9 cellular contexts compared by ENCODE assay signal in genomic region chr14:68211421-68211820, GRCh38.
DNase-seq lines count a peak whose midpoint lies in the region; ATAC-seq, FAIRE-seq and TF ChIP-seq lines count a peak whose summit lies in the region.
"Had no signal": no experiment of that assay in that cellular context is flagged by ENCODE, and none has a peak within 500 bp of the region (broad histone marks: within the 10 kb centered on the region; RNA-seq: fewer than 3 reads in every experiment).

No MANE protein-coding gene starts in this region.

- no peaks in the 10 kb centered on the region; the same call in 1 of the 2 replicates for H3K79me2 ChIP-seq in GM12878 (ENCODE audit: control insufficient read depth, insufficient read depth, low read length)

- H3K4me2 ChIP-seq in GM12878 (ENCODE audit: control insufficient read depth, insufficient read depth): peak overlapping the region; percentile 65

- TF ChIP-seq CTCF in GM12878 (IDR thresholded peaks at IDR 0.05 in 2 of 3, conservative IDR thresholded peaks at IDR 0.05 in 1 of 3; ENCODE audit: control insufficient read depth in 2 of 3, extremely low read depth in 1 of 3, insufficient read depth in 1 of 3, low read depth in 3 of 3, low read length in 3 of 3): no peak
- TF ChIP-seq CTCF in vagina (IDR thresholded peaks at IDR 0.05): no peak
- TF ChIP-seq CTCF in GM13976 (IDR thresholded peaks at IDR 0.05; ENCODE audit: borderline replicate concordance, control extremely low read depth, extremely low read depth, insufficient read depth, missing control alignments): no peak

- DNase-seq in stimulated activated naive CD8-positive, alpha-beta T cell treated with anti-CD3 and anti-CD28 coated beads, Interleukin-15, Interleukin-2, amounts not matched to agents 100 U/mL and 50 U/mL, for 24 hours: no peak
- DNase-seq in GM12878 (ENCODE audit: low read depth, low spot score) (no peak), naive B cell (no peak), vagina (ENCODE audit: extremely low spot score in 2 of 2) (no peak), GM13976 (ENCODE audit: low spot score) (no peak), ecto neural progenitor cell (ENCODE audit: low spot score) (no peak)
- no peak for DNase-seq in effector CD4-positive, alpha-beta T cell

- H3K9me3 ChIP-seq in GM12878 (replicated peaks; ENCODE audit: control insufficient read depth, insufficient read depth, low read length): no peaks in the 10 kb centered on the region; the same call in 1 of the 3 replicates
- no peaks in the 10 kb centered on the region for H3K9me3 ChIP-seq in vagina

- no peak overlapping the region for H3K4me3 ChIP-seq in GM12878
- no peak overlapping the region for H3K4me3 ChIP-seq in vagina
- H3K4me3 ChIP-seq: cardiac muscle cell had no signal

- POLR2A ChIA-PET in GM12878 (lab: Charles Lee): interaction anchor here (1.3 kb wide), 2 partner anchors 21 to 95 kb away, joined by 3 to 7 read pairs; no protein-coding TSS in a partner anchor

- H3K4me3 Mint-ChIP-seq in stimulated activated naive CD8-positive, alpha-beta T cell treated with anti-CD3 and anti-CD28 coated beads, Interleukin-15, Interleukin-2, amounts not matched to agents 100 ng/mL and 50 ng/mL, for 24 hours: no peak overlapping the region
- H3K4me3 Mint-ChIP-seq in naive B cell: peak overlapping the region in 4 of 8 donors; percentile 71 to 87 (median 74)

- H3K4me1 ChIP-seq in GM12878 (ENCODE audit: control insufficient read depth, insufficient read depth, low read length) (peaks cover 62% of the 10 kb centered on the region), vagina (peaks cover 63% of the 10 kb centered on the region)

- no peak for TF ChIP-seq EP300 in GM12878 (IDR thresholded peaks at IDR 0.05; ENCODE audit: borderline replicate concordance in 1 of 2, control insufficient read depth in 1 of 2, low read depth in 2 of 2, low read length in 2 of 2)

- H3K27ac ChIP-seq in GM12878 (ENCODE audit: control insufficient read depth, insufficient read depth): peak overlapping the region; percentile 86
- H3K27ac ChIP-seq in vagina: peak overlapping the region; percentile 75

- TF ChIP-seq RAD21 in GM12878 (IDR thresholded peaks at IDR 0.05; ENCODE audit: insufficient read depth, low read depth, low read length): no peak

- intact Hi-C loops in GM12878 (cut with micrococcal nuclease; ENCODE audit: unreplicated experiment) (loop anchor here (1.0 to 10.0 kb wide), 7 partner anchors 21 to 189 kb away; no protein-coding TSS in a partner anchor), vagina (cut with DNase I) (no loop called here)

- WGBS in GM12878 (ENCODE audit: insufficient coverage, insufficient replicate concordance, low lambda C conversion rate, missing lambda C conversion rate): 67% methylated on average over 2 of the region's 2 CpGs

- FAIRE-seq in GM12878 (lab: Jason Lieb, UNC): no peak

- CTCF ChIA-PET in GM12878 (lab: Yijun Ruan, JAX): interaction anchor here (0.7 to 1.5 kb wide), 3 partner anchors 26 to 38 kb away, joined by 4 read pairs; no protein-coding TSS in a partner anchor

- H3K9me3 Mint-ChIP-seq in stimulated activated naive CD8-positive, alpha-beta T cell treated with anti-CD3 and anti-CD28 coated beads, Interleukin-15, Interleukin-2, amounts not matched to agents 100 ng/mL and 50 ng/mL, for 24 hours: peaks cover 3% of the 10 kb centered on the region
- no peaks in the 10 kb centered on the region for H3K9me3 Mint-ChIP-seq in naive B cell

- TF ChIP-seq POLR2A in GM12878 (IDR thresholded peaks at IDR 0.05; ENCODE audit: low read depth, low read length) (no peak), vagina (IDR thresholded peaks at IDR 0.05) (no peak)

- no peaks in the 10 kb centered on the region for H3K27me3 Mint-ChIP-seq in stimulated activated naive CD8-positive, alpha-beta T cell treated with anti-CD3 and anti-CD28 coated beads, Interleukin-15, Interleukin-2, amounts not matched to agents 100 ng/mL and 50 ng/mL, for 24 hours
- no peaks in the 10 kb centered on the region for H3K27me3 Mint-ChIP-seq in naive B cell

- no peaks in the 10 kb centered on the region for H3K36me3 Mint-ChIP-seq in stimulated activated naive CD8-positive, alpha-beta T cell treated with anti-CD3 and anti-CD28 coated beads, Interleukin-15, Interleukin-2, amounts not matched to agents 100 ng/mL and 50 ng/mL, for 24 hours (ENCODE audit: low read depth)
- H3K36me3 Mint-ChIP-seq in naive B cell: no peaks in the 10 kb centered on the region

- 0 out of 2 replicates have a peak overlapping the region, but pooled peaks have one; percentile 75 for H2AFZ ChIP-seq in GM12878 (ENCODE audit: control insufficient read depth, low read depth, low read length)

- peak overlapping the region; percentile 38 for H3K9ac ChIP-seq in GM12878 (ENCODE audit: control insufficient read depth, insufficient read depth, low read length)

- no peaks in the 10 kb centered on the region for H3K27me3 ChIP-seq in GM12878 (replicated peaks in 1 of 2; ENCODE audit: control insufficient read depth in 2 of 2, insufficient read depth in 2 of 2, low read length in 1 of 2)
- no peaks in the 10 kb centered on the region for H3K27me3 ChIP-seq in vagina
- H3K27me3 ChIP-seq: cardiac muscle cell had no signal

- no TSS peak for BruUV-seq in GM12878 (replicated peaks; lab: Mats Ljungman, UMichigan)

- in situ Hi-C loops in GM12878 (cut with MboI) (no loop called here), GM13976 (cut with MboI; ENCODE audit: low sequenced_read_pairs, unreplicated experiment) (no loop called here)

- no peak for ATAC-seq in stimulated activated naive CD8-positive, alpha-beta T cell treated with anti-CD3 and anti-CD28 coated beads, Interleukin-15, Interleukin-2, amounts not matched to agents 100 U/mL and 50 U/mL, for 24 hours
- ATAC-seq in GM12878 (no peak), naive B cell (ENCODE audit: low read depth in 2 of 2) (no peak)

- H4K20me1 ChIP-seq in GM12878 (ENCODE audit: control insufficient read depth, insufficient read depth): no peaks in the 10 kb centered on the region

- SMC1A ChIA-PET in GM12878 (lab: Charles Lee; ENCODE audit: uncharacterized antibody, unreplicated experiment): interaction anchor here (0.7 to 4.0 kb wide), 21 partner anchors 12 to 611 kb away, joined by 3 to 23 read pairs (median 4); no protein-coding TSS in a partner anchor

- peak overlapping the region; percentile 85 for H3K27ac Mint-ChIP-seq in stimulated activated naive CD8-positive, alpha-beta T cell treated with anti-CD3 and anti-CD28 coated beads, Interleukin-15, Interleukin-2, amounts not matched to agents 100 ng/mL and 50 ng/mL, for 24 hours
- H3K27ac Mint-ChIP-seq in naive B cell: peak overlapping the region in 5 of 6 donors; percentile 67 to 94 (median 89)

- H3K36me3 ChIP-seq in GM12878 (ENCODE audit: control insufficient read depth in 2 of 2, insufficient read depth in 2 of 2, low read length in 1 of 2) (no peaks in the 10 kb centered on the region), vagina (no peaks in the 10 kb centered on the region)
- H3K36me3 ChIP-seq: cardiac muscle cell had no signal

- RAD21 ChIA-PET in GM12878 (lab: Charles Lee; ENCODE audit: unreplicated experiment): interaction anchor here (0.9 to 2.4 kb wide), 15 partner anchors 17 to 610 kb away, joined by 3 to 16 read pairs (median 4); no protein-coding TSS in a partner anchor

- H3K4me1 Mint-ChIP-seq in stimulated activated naive CD8-positive, alpha-beta T cell treated with anti-CD3 and anti-CD28 coated beads, Interleukin-15, Interleukin-2, amounts not matched to agents 100 ng/mL and 50 ng/mL, for 24 hours (ENCODE audit: low read depth): peaks cover 82% of the 10 kb centered on the region
- H3K4me1 Mint-ChIP-seq in naive B cell: peaks cover 28 to 45% (median 36%) of the 10 kb centered on the region in 3 donors

TF ChIP-seq in GM12878, 131 proteins besides CTCF, POLR2A, EP300 and RAD21:
- TF ChIP-seq ZZZ3 (IDR thresholded peaks at IDR 0.05; ENCODE audit: control insufficient read depth, insufficient read length, low read depth): no peak
- TF ChIP-seq NR2C1 (IDR thresholded peaks at IDR 0.05): no peak
- TF ChIP-seq MLLT1 (IDR thresholded peaks at IDR 0.05): no peak
TF ChIP-seq in GM12878: peak in this region for 0.
